Comparison of ENCODE assay signal across 17 cellular contexts in genomic region chr12:31315089-31315725, GRCh38. TPM values are rescaled to one million over a fixed set of nuclear protein-coding genes. Genes with fewer than 3 reads are reported as not detected.
A peak's percentile ranks its signal among the peaks of the same experiment; 100 is the strongest.
DNase-seq lines count a peak whose midpoint lies in the region; ATAC-seq and TF ChIP-seq lines count a peak whose summit lies in the region.
"Had no signal": no experiment of that assay in that cellular context is flagged by ENCODE, and none has a peak within 500 bp of the region (broad histone marks: within the 10 kb centered on the region; RNA-seq: fewer than 3 reads in every experiment).

No MANE protein-coding gene starts in this region.

- H3K4me1 ChIP-seq in CD8-positive, alpha-beta T cell (ENCODE audit: insufficient read depth, low read length), result peaks cover 42% of the 10 kb centered on the region
- peaks cover 60% of the 10 kb centered on the region for H3K4me1 ChIP-seq in HUES64 (ENCODE audit: insufficient read depth, low read length)
- peaks cover 26% of the 10 kb centered on the region for H3K4me1 ChIP-seq in hepatocyte (ENCODE audit: insufficient read depth)

- no peak overlapping the region for H3K4me3 Mint-ChIP-seq in CD8-positive, alpha-beta T cell
- H3K4me3 Mint-ChIP-seq in naive thymus-derived CD8-positive, alpha-beta T cell, result peak overlapping the region in 1 of 10 donors; percentile 15

- no peak overlapping the region for H3K27ac ChIP-seq in CD8-positive, alpha-beta T cell (ENCODE audit: low read depth, low read length)
- 0 out of 2 replicates have a peak overlapping the region, but pooled peaks have one; percentile 8 for H3K27ac ChIP-seq in HUES64 (ENCODE audit: low read depth, low read length)
- H3K27ac ChIP-seq in hepatocyte, result peak overlapping the region; percentile 5
- H3K27ac ChIP-seq: skin epidermis had no signal

- no peak for ATAC-seq in CD8-positive, alpha-beta T cell
- ATAC-seq in GM19463 (IDR thresholded peaks at IDR 0.05; ENCODE audit: unreplicated experiment), result peak; percentile 41
- no peak for ATAC-seq in naive thymus-derived CD8-positive, alpha-beta T cell
- ATAC-seq in GM19395 (IDR thresholded peaks at IDR 0.05; ENCODE audit: unreplicated experiment), result no peak
- ATAC-seq: Right ventricle myocardium inferior had no signal

- peaks cover 74% of the 10 kb centered on the region for H3K4me1 Mint-ChIP-seq in CD8-positive, alpha-beta T cell (ENCODE audit: low read depth)
- peaks cover 28 to 79% (median 70%) of the 10 kb centered on the region in 4 donors for H3K4me1 Mint-ChIP-seq in naive thymus-derived CD8-positive, alpha-beta T cell

- CTCF ChIA-PET in CD8-positive, alpha-beta T cell (lab: Charles Lee), result interaction anchor here (1.5 kb wide), 1 partner anchor 44 kb away, joined by 4 read pairs; no protein-coding TSS in a partner anchor

- DNase-seq in CD8-positive, alpha-beta T cell, result no peak
- DNase-seq in hepatocyte (ENCODE audit: low spot score), result no peak
- no peak for DNase-seq in NCI-H69 (lab: John Stamatoyannopoulos, UW)
- no peak for DNase-seq in naive thymus-derived CD8-positive, alpha-beta T cell
- no peak for DNase-seq in MG63
- DNase-seq: activated CD4-positive, alpha-beta T cell treated with anti-CD3 and anti-CD28 coated beads for 48 hours; activated effector memory CD4-positive, alpha-beta T cell treated with Interleukin-2 at 50 U/mL for 16 hours; BE2C; cortex of kidney; erythroblast; head of caudate nucleus; stimulated activated naive CD4-positive, alpha-beta T cell treated with Interleukin-2 at 50 U/mL for 16 hours had no signal

- WGBS in HUES64, result 88% methylated on average over 2 of the region's 2 CpGs
- 60% methylated on average over 2 of the region's 2 CpGs for WGBS in hepatocyte (ENCODE audit: low lambda C conversion rate, missing lambda C conversion rate)

- H3K9me3 Mint-ChIP-seq in CD8-positive, alpha-beta T cell, result peaks cover 2% of the 10 kb centered on the region
- no peaks in the 10 kb centered on the region for H3K9me3 Mint-ChIP-seq in naive thymus-derived CD8-positive, alpha-beta T cell

- H3K9ac ChIP-seq in HUES64 (ENCODE audit: low read depth, low read length), result no peak overlapping the region

- H3K79me2 ChIP-seq in hepatocyte, result peaks cover 100% of the 10 kb centered on the region

- peaks cover 43% of the 10 kb centered on the region for H4K20me1 ChIP-seq in hepatocyte (ENCODE audit: insufficient read depth, poor library complexity, severe bottlenecking)

- H3K9me3 ChIP-seq in CD8-positive, alpha-beta T cell (ENCODE audit: low read length), result no peaks in the 10 kb centered on the region
- H3K9me3 ChIP-seq in HUES64 (ENCODE audit: insufficient read depth, low read depth, low read length) (no peaks in the 10 kb centered on the region), hepatocyte (ENCODE audit: low read depth) (no peaks in the 10 kb centered on the region), MG63 (no peaks in the 10 kb centered on the region)
- H3K9me3 ChIP-seq: BE2C had no signal

- H3K36me3 Mint-ChIP-seq in CD8-positive, alpha-beta T cell, result peaks cover 30% of the 10 kb centered on the region
- peaks cover 0 to 20% (median 19%) of the 10 kb centered on the region in 3 donors for H3K36me3 Mint-ChIP-seq in naive thymus-derived CD8-positive, alpha-beta T cell

- TF ChIP-seq CTCF in CD8-positive, alpha-beta T cell (IDR thresholded peaks at IDR 0.05), result no peak
- TF ChIP-seq CTCF in hepatocyte (IDR thresholded peaks at IDR 0.05; ENCODE audit: poor library complexity), result no peak

- H3K27me3 Mint-ChIP-seq in CD8-positive, alpha-beta T cell (ENCODE audit: low read depth), result no peaks in the 10 kb centered on the region
- H3K27me3 Mint-ChIP-seq in naive thymus-derived CD8-positive, alpha-beta T cell, result no peaks in the 10 kb centered on the region

- no peaks in the 10 kb centered on the region for H3K36me3 ChIP-seq in CD8-positive, alpha-beta T cell (ENCODE audit: insufficient read depth, low read length)
- H3K36me3 ChIP-seq in HUES64 (ENCODE audit: insufficient read depth, low read length) (peaks cover 32% of the 10 kb centered on the region), hepatocyte (replicated peaks; ENCODE audit: insufficient read depth, low read depth) (no peaks in the 10 kb centered on the region), MG63 (peaks cover 23% of the 10 kb centered on the region)

- no peaks in the 10 kb centered on the region for H3K27me3 ChIP-seq in CD8-positive, alpha-beta T cell (ENCODE audit: insufficient read depth, low read length)
- H3K27me3 ChIP-seq in HUES64 (ENCODE audit: insufficient read depth, low read length) (no peaks in the 10 kb centered on the region), hepatocyte (no peaks in the 10 kb centered on the region), MG63 (no peaks in the 10 kb centered on the region)
- H3K27me3 ChIP-seq: BE2C had no signal

- POLR2A ChIA-PET in CD8-positive, alpha-beta T cell (lab: Charles Lee), result no interaction called here
- POLR2A ChIA-PET in naive thymus-derived CD8-positive, alpha-beta T cell (lab: Charles Lee), result interaction anchor here (1.3 kb wide), 1 partner anchor 9 kb away, joined by 3 read pairs; no protein-coding TSS in a partner anchor

- peak overlapping the region; percentile 12 for H3K27ac Mint-ChIP-seq in CD8-positive, alpha-beta T cell
- H3K27ac Mint-ChIP-seq in naive thymus-derived CD8-positive, alpha-beta T cell, result peak overlapping the region in 5 of 10 donors; percentile 0 to 71 (median 47)

- intact Hi-C loops in CD8-positive, alpha-beta T cell (cut with DNase I, micrococcal nuclease), result no loop called here

- no peak overlapping the region for H3K4me3 ChIP-seq in CD8-positive, alpha-beta T cell (ENCODE audit: low read depth, low read length)
- H3K4me3 ChIP-seq in HUES64 (ENCODE audit: low read length) (no peak overlapping the region), hepatocyte (no peak overlapping the region), MG63 (no peak overlapping the region)
- H3K4me3 ChIP-seq: skin epidermis had no signal

- peak overlapping the region; percentile 9 for H3K4me2 ChIP-seq in hepatocyte

- H3K9me2 ChIP-seq in hepatocyte (replicated peaks; ENCODE audit: insufficient read depth), result no peaks in the 10 kb centered on the region

- H2AFZ ChIP-seq in hepatocyte, result no peak overlapping the region

RNA-seq across cellular contexts. Expression of gene SINHCAF, which starts 10.7 kb away (rescaled TPM):
- 100 to 1,000 TPM in 1 of 2 experiments, 10 to 100 TPM in 1; 93.7 to 108 TPM for total RNA-seq in CD8-positive, alpha-beta T cell
- 229 TPM for polyA plus RNA-seq in HUES64 (2013, experiment 1 of 2)
- polyA plus RNA-seq in HUES64 (2013, experiment 2 of 2), result 222 TPM
- total RNA-seq in hepatocyte, result 109 and 122 TPM in 2 replicates
- 64.1 and 66.2 TPM in 2 replicates for polyA plus RNA-seq in hepatocyte
- 10 to 100 TPM; 81.9 to 87.7 TPM for total RNA-seq in naive thymus-derived CD8-positive, alpha-beta T cell
- 10 to 100 TPM; 51.3 to 69.9 (median 63.0) TPM for polyA plus RNA-seq in naive thymus-derived CD8-positive, alpha-beta T cell
- total RNA-seq in MG63 (2014; rRNA removed; shearing (Covaris generic); ENCODE audit: low replicate concordance), result 67.6 and 136 TPM in 2 replicates
